In genomic region chr12:49397000-49397399, GRCh38 we compare ENCODE assay signal across 19 cellular contexts. TPM values are rescaled to one million over a fixed set of nuclear protein-coding genes. Genes with fewer than 3 reads are reported as not detected.
DNase-seq lines count a peak whose midpoint lies in the region; ATAC-seq and TF ChIP-seq lines count a peak whose summit lies in the region.
"Had no signal": no experiment of that assay in that cellular context is flagged by ENCODE, and none has a peak within 500 bp of the region (broad histone marks: within the 10 kb centered on the region; RNA-seq: fewer than 3 reads in every experiment).

No MANE protein-coding gene starts in this region.

- dilution Hi-C loops in IMR-90 (cut with HindIII; ENCODE audit: low sequenced_read_pairs, unreplicated experiment): no loop called here

- H4K91ac ChIP-seq in IMR-90 (ENCODE audit: insufficient read depth, low read depth, low read length): no peak overlapping the region

- H3K79me2 ChIP-seq in mesendoderm (ENCODE audit: control insufficient read depth, insufficient read depth, low read length) (peaks cover 12% of the 10 kb centered on the region), OCI-LY7 (ENCODE audit: insufficient read depth, low read depth, low read length) (peaks cover 5% of the 10 kb centered on the region; the same call in 1 of the 2 replicates)

- 0 out of 2 replicates have a peak overlapping the region, but pooled peaks have one; percentile 8 for H3K14ac ChIP-seq in IMR-90 (replicated peaks; ENCODE audit: low read depth, low read length)

- H3K36me3 ChIP-seq in IMR-90 (ENCODE audit: control insufficient read depth, insufficient read depth, low read length) (no peaks in the 10 kb centered on the region), mesendoderm (ENCODE audit: control insufficient read depth, insufficient read depth, low read length) (no peaks in the 10 kb centered on the region), esophagus muscularis mucosa (no peaks in the 10 kb centered on the region), OCI-LY7 (ENCODE audit: insufficient read depth, low read length) (no peaks in the 10 kb centered on the region)
- H3K36me3 ChIP-seq: BE2C had no signal

- POLR2A ChIA-PET in IMR-90 (lab: Charles Lee; ENCODE audit: unreplicated experiment) (no interaction called here), WTC11 (lab: Charles Lee) (interaction anchor here (0.6 to 1.3 kb wide), 5 partner anchors 9 to 40 kb away, joined by 3 to 4 read pairs (median 3); partner anchors contain the start of gene SPATS2), OCI-LY7 (lab: Charles Lee) (interaction anchor here (0.6 to 2.3 kb wide), 5 partner anchors 9 to 72 kb away, joined by 3 to 7 read pairs (median 3); no protein-coding TSS in a partner anchor)

- H3K79me1 ChIP-seq in IMR-90 (ENCODE audit: low read depth in 1 of 2, low read length in 2 of 2) (peaks cover 39 to 78% of the 10 kb centered on the region in 2 experiments), mesendoderm (ENCODE audit: low read length) (peaks cover 9% of the 10 kb centered on the region)

- H3K4me2 ChIP-seq in IMR-90 (ENCODE audit: low read depth, low read length): no peak overlapping the region
- no peak overlapping the region for H3K4me2 ChIP-seq in mesendoderm (ENCODE audit: low read length)
- no peak overlapping the region for H3K4me2 ChIP-seq in OCI-LY7 (ENCODE audit: low read length)
- H3K4me2 ChIP-seq: A549; BLaER1 treated with 17β-estradiol and CSF1 and Interleukin-3, amounts not matched to agents 10 nM and 100 nM had no signal

- ATAC-seq in IMR-90 (ENCODE audit: low read depth) (no peak), WTC11 (no peak)
- ATAC-seq: A549 had no signal

- H2AK5ac ChIP-seq in IMR-90 (ENCODE audit: low read depth, low read length): no peak overlapping the region
- no peak overlapping the region for H2AK5ac ChIP-seq in mesendoderm (ENCODE audit: low read length)

- no peak for TF ChIP-seq RAD21 in IMR-90 (IDR thresholded peaks at IDR 0.05; ENCODE audit: low read length)

- BruUV-seq in IMR-90 (replicated peaks; lab: Mats Ljungman, UMichigan): no TSS peak
- no TSS peak for BruUV-seq in OCI-LY7 (replicated peaks; lab: Mats Ljungman, UMichigan)

- H2BK120ac ChIP-seq in IMR-90 (ENCODE audit: low read depth, low read length): no peak overlapping the region
- H2BK120ac ChIP-seq in mesendoderm (ENCODE audit: low read depth, low read length): no peak overlapping the region

- H3K9me3 ChIP-seq in IMR-90 (ENCODE audit: control insufficient read depth, insufficient read depth, low read length): no peaks in the 10 kb centered on the region
- H3K9me3 ChIP-seq in esophagus muscularis mucosa: no peaks in the 10 kb centered on the region
- no peaks in the 10 kb centered on the region for H3K9me3 ChIP-seq in OCI-LY7 (ENCODE audit: low read length)
- H3K9me3 ChIP-seq: BE2C had no signal

- H3K27ac Mint-ChIP-seq in WTC11: peak overlapping the region; percentile 4; the same call in 1 of the 2 replicates
- H3K27ac Mint-ChIP-seq: CD14-positive monocyte; CD4-positive, alpha-beta T cell had no signal

- no peak for DNase-seq in IMR-90
- DNase-seq in WTC11 (ENCODE audit: low spot score): no peak
- DNase-seq in mesendoderm: peak; percentile 48
- no peak for DNase-seq in esophagus muscularis mucosa (ENCODE audit: extremely low spot score)
- DNase-seq in OCI-LY7 (ENCODE audit: low spot score): no peak
- DNase-seq in GF-D8 (lab: John Stamatoyannopoulos, UW): no peak
- DNase-seq: 8988T; ACHN; AML-193; BE2C; CD4-positive, alpha-beta T cell; CD8-positive, alpha-beta memory T cell; DMS 273 treated with DMSO at 0.1 percent for 48 hours; DMS79; GDM1; H7 had no signal

- H4K20me1 ChIP-seq in IMR-90 (ENCODE audit: insufficient read depth, low read length) (peaks cover 63% of the 10 kb centered on the region), OCI-LY7 (ENCODE audit: insufficient read depth, low read length) (no peaks in the 10 kb centered on the region; the same call in 1 of the 2 replicates)

- H3K4me3 Mint-ChIP-seq in WTC11: no peak overlapping the region
- H3K4me3 Mint-ChIP-seq: CD14-positive monocyte; CD4-positive, alpha-beta T cell; CD8-positive, alpha-beta memory T cell had no signal

- no peak overlapping the region for H3K4me3 ChIP-seq in IMR-90 (ENCODE audit: insufficient read depth, low read depth, low read length)
- H3K4me3 ChIP-seq in mesendoderm (ENCODE audit: low read length): no peak overlapping the region
- no peak overlapping the region for H3K4me3 ChIP-seq in esophagus muscularis mucosa
- no peak overlapping the region for H3K4me3 ChIP-seq in OCI-LY7 (ENCODE audit: low read depth, low read length, poor library complexity, severe bottlenecking)
- H3K4me3 ChIP-seq: A549; BLaER1 treated with 17β-estradiol and CSF1 and Interleukin-3, amounts not matched to agents 10 nM and 100 nM had no signal

- H3K4me1 Mint-ChIP-seq in WTC11: peaks cover 24% of the 10 kb centered on the region
- H3K4me1 Mint-ChIP-seq: CD14-positive monocyte; CD8-positive, alpha-beta memory T cell had no signal

- H4K5ac ChIP-seq in IMR-90 (ENCODE audit: low read depth, low read length) (no peak overlapping the region), mesendoderm (ENCODE audit: low read length) (no peak overlapping the region)

- no peaks in the 10 kb centered on the region for H3K9me3 Mint-ChIP-seq in WTC11
- H3K9me3 Mint-ChIP-seq: CD4-positive, alpha-beta T cell; CD8-positive, alpha-beta memory T cell had no signal

- no peak overlapping the region for H2BK20ac ChIP-seq in IMR-90 (ENCODE audit: low read depth, low read length)

- H4K8ac ChIP-seq in IMR-90 (ENCODE audit: low read depth in 2 of 2, low read length in 2 of 2) (no peak overlapping the region), mesendoderm (ENCODE audit: low read depth, low read length) (no peak overlapping the region)

- CTCF ChIA-PET in IMR-90 (lab: Yijun Ruan, JAX) (no interaction called here), WTC11 (lab: Charles Lee) (interaction anchor here (0.6 to 2.9 kb wide), 8 partner anchors 8 to 117 kb away, joined by 3 to 23 read pairs (median 5); partner anchors contain the start of gene SPATS2), OCI-LY7 (lab: Charles Lee; ENCODE audit: unreplicated experiment) (interaction anchor here (0.8 kb wide), 1 partner anchor 204 kb away, joined by 3 read pairs; no protein-coding TSS in a partner anchor)

- H3K23ac ChIP-seq in IMR-90 (ENCODE audit: low read depth, low read length) (no peak overlapping the region), mesendoderm (ENCODE audit: low read length) (no peak overlapping the region)

- in situ Hi-C loops in IMR-90 (cut with MboI; ENCODE audit: low sequenced_read_pairs): no loop called here

- TF ChIP-seq POLR2A in IMR-90 (IDR thresholded peaks at IDR 0.05; ENCODE audit: low read depth, low read length): no peak
- TF ChIP-seq POLR2A in esophagus muscularis mucosa (IDR thresholded peaks at IDR 0.05; ENCODE audit: low read depth): no peak

- TF ChIP-seq EP300 in esophagus muscularis mucosa (IDR thresholded peaks at IDR 0.05): no peak

- no peak overlapping the region for H3K56ac ChIP-seq in IMR-90 (ENCODE audit: extremely low read depth, insufficient read depth, low read length)
- H3K56ac ChIP-seq in mesendoderm (ENCODE audit: low read length): no peak overlapping the region

- H3K9ac ChIP-seq in IMR-90 (ENCODE audit: low read depth, low read length): no peak overlapping the region
- H3K9ac ChIP-seq in mesendoderm (ENCODE audit: low read length): no peak overlapping the region
- H3K9ac ChIP-seq: BLaER1 treated with 17β-estradiol and CSF1 and Interleukin-3, amounts not matched to agents 10 nM and 100 nM had no signal

- no peaks in the 10 kb centered on the region; the same call in 1 of the 2 replicates for H3K36me3 Mint-ChIP-seq in WTC11
- H3K36me3 Mint-ChIP-seq: CD8-positive, alpha-beta memory T cell had no signal

- no peak for TF ChIP-seq CTCF in IMR-90 (conservative IDR thresholded peaks at IDR 0.05; ENCODE audit: low read depth, low read length)
- no peak for TF ChIP-seq CTCF in WTC11 (IDR thresholded peaks at IDR 0.05)
- no peak for TF ChIP-seq CTCF in esophagus muscularis mucosa (IDR thresholded peaks at IDR 0.05)
- TF ChIP-seq CTCF in OCI-LY7 (conservative IDR thresholded peaks at IDR 0.05; ENCODE audit: low read length): no peak

- no peak overlapping the region for H2BK5ac ChIP-seq in IMR-90 (ENCODE audit: low read depth, low read length, poor library complexity, severe bottlenecking)
- H2BK5ac ChIP-seq in mesendoderm (ENCODE audit: low read length): no peak overlapping the region

- no peak overlapping the region for H2AK9ac ChIP-seq in IMR-90 (replicated peaks; ENCODE audit: low read depth, low read length, poor library complexity)

- H2AFZ ChIP-seq in IMR-90 (replicated peaks; ENCODE audit: low read length, poor library complexity): no peak overlapping the region
- no peak overlapping the region for H2AFZ ChIP-seq in OCI-LY7 (ENCODE audit: low read length)

- WGBS in IMR-90 (ENCODE audit: extremely low coverage in 2 of 2, insufficient read length in 1 of 2), 2 experiments: 83% methylated on average over 1 of the region's 1 CpG; no CpG with 5 or more reads in 1 of the 2 experiments
- no CpG with 5 or more reads among the region's 1 CpG for WGBS in mesendoderm (ENCODE audit: extremely low coverage, insufficient coverage, low lambda C conversion rate)
- 100% methylated on average over 1 of the region's 1 CpG for WGBS in esophagus muscularis mucosa

- H3K27me3 ChIP-seq in IMR-90 (ENCODE audit: control insufficient read depth, insufficient read depth, low read length) (no peaks in the 10 kb centered on the region), mesendoderm (ENCODE audit: insufficient read depth, low read length, poor library complexity) (no peaks in the 10 kb centered on the region), esophagus muscularis mucosa (no peaks in the 10 kb centered on the region)
- H3K27me3 ChIP-seq: BE2C; BLaER1 treated with 17β-estradiol and CSF1 and Interleukin-3, amounts not matched to agents 10 nM and 100 nM had no signal

- no peak overlapping the region for H2BK15ac ChIP-seq in IMR-90 (ENCODE audit: low read depth, low read length)
- no peak overlapping the region for H2BK15ac ChIP-seq in mesendoderm (replicated peaks; ENCODE audit: low read depth)

- H3K4me1 ChIP-seq in IMR-90 (ENCODE audit: control insufficient read depth, insufficient read depth, low read length) (peaks cover 3% of the 10 kb centered on the region; the same call in 1 of the 2 replicates), mesendoderm (ENCODE audit: control insufficient read depth, low read depth, low read length) (peaks cover 9% of the 10 kb centered on the region), esophagus muscularis mucosa (no peaks in the 10 kb centered on the region), OCI-LY7 (ENCODE audit: insufficient read depth, low read length, poor library complexity, severe bottlenecking) (no peaks in the 10 kb centered on the region)
- H3K4me1 ChIP-seq: BE2C had no signal

- no peak overlapping the region for H3K18ac ChIP-seq in IMR-90 (ENCODE audit: low read depth, low read length)
- H3K18ac ChIP-seq in mesendoderm (ENCODE audit: low read length): no peak overlapping the region

- intact Hi-C loops in IMR-90 (cut with micrococcal nuclease) (loop anchor here (10.0 kb wide), 1 partner anchor 88 kb away; no protein-coding TSS in a partner anchor), esophagus muscularis mucosa (cut with DNase I) (no loop called here), OCI-LY7 (cut with micrococcal nuclease; ENCODE audit: unreplicated experiment) (no loop called here)

- H3K9me2 ChIP-seq in OCI-LY7 (ENCODE audit: insufficient read depth, low read length): no peaks in the 10 kb centered on the region

- no peaks in the 10 kb centered on the region for H3K27me3 Mint-ChIP-seq in WTC11 (ENCODE audit: low read depth)
- H3K27me3 Mint-ChIP-seq: CD4-positive, alpha-beta T cell; CD8-positive, alpha-beta memory T cell had no signal

- no peak overlapping the region for H3K27ac ChIP-seq in IMR-90 (ENCODE audit: insufficient read depth, low read length)
- no peak overlapping the region for H3K27ac ChIP-seq in mesendoderm (ENCODE audit: low read depth, low read length)
- H3K27ac ChIP-seq in esophagus muscularis mucosa (replicated peaks in 1 of 4): no peak overlapping the region
- H3K27ac ChIP-seq in OCI-LY7 (ENCODE audit: low read depth, low read length, poor library complexity, severe bottlenecking): no peak overlapping the region
- H3K27ac ChIP-seq: A549; BLaER1 treated with 17β-estradiol and CSF1 and Interleukin-3, amounts not matched to agents 10 nM and 100 nM had no signal

- H3K4ac ChIP-seq in IMR-90 (ENCODE audit: low read depth, low read length): no peak overlapping the region
- no peak overlapping the region for H3K4ac ChIP-seq in mesendoderm (ENCODE audit: low read depth, low read length)

- H3K9me1 ChIP-seq in IMR-90 (ENCODE audit: insufficient read depth, low read length): peaks cover 4% of the 10 kb centered on the region

RNA-seq across cellular contexts. Expression of gene SPATS2, which starts 29.7 kb away (rescaled TPM):
- total RNA-seq in IMR-90 (2012; rRNA removed): 44.7 and 63.3 TPM in 2 replicates
- polyA plus RNA-seq in IMR-90 (2012; rRNA removed): 45.0 and 50.6 TPM in 2 replicates
- 16.7 and 46.0 TPM in 2 replicates for polyA plus RNA-seq in IMR-90 (2012; cell fraction: cytosol; rRNA removed)
- 23.4 and 62.3 TPM in 2 replicates for polyA plus RNA-seq in IMR-90 (2012; cell fraction: nucleus; rRNA removed; ENCODE audit: low replicate concordance)
- 25.9 to 26.9 TPM (median 26.5 TPM) in 3 replicates for total RNA-seq in WTC11 (2021)
- 36.3 TPM for polyA plus RNA-seq in mesendoderm (2013, experiment 1 of 2)
- polyA plus RNA-seq in mesendoderm (2013, experiment 2 of 2): 36.3 TPM
- total RNA-seq in esophagus muscularis mucosa: 10 to 100 TPM in 3 of 4 donors, 1 to 10 TPM in 1; 9.5 to 16.6 (median 11.5) TPM
- total RNA-seq in OCI-LY7 (2014; rRNA removed; shearing (Covaris generic)): 19.1 and 22.7 TPM in 2 replicates
- 36.4 and 37.5 TPM in 2 replicates for total RNA-seq in OCI-LY7 (2022)

RNA-seq across cellular contexts. Expression of gene DNAJC22, which starts 50.3 kb away (rescaled TPM):
- total RNA-seq in IMR-90 (2012; rRNA removed): 6.7 and 8.1 TPM in 2 replicates
- polyA plus RNA-seq in IMR-90 (2012; rRNA removed): 8.1 and 8.2 TPM in 2 replicates
- polyA plus RNA-seq in IMR-90 (2012; cell fraction: cytosol; rRNA removed): 4.2 and 6.7 TPM in 2 replicates
- 10.5 and 11.0 TPM in 2 replicates for polyA plus RNA-seq in IMR-90 (2012; cell fraction: nucleus; rRNA removed; ENCODE audit: low replicate concordance)
- 0.14 to 0.24 TPM (median 0.23 TPM) in 3 replicates for total RNA-seq in WTC11 (2021)
- 0.41 TPM for polyA plus RNA-seq in mesendoderm (2013, experiment 1 of 2)
- polyA plus RNA-seq in mesendoderm (2013, experiment 2 of 2): 0.32 TPM
- total RNA-seq in esophagus muscularis mucosa: under 1 TPM in 3 of 4 donors, not detected in 1; 0.17 to 0.34 (median 0.26) TPM
- total RNA-seq in OCI-LY7 (2014; rRNA removed; shearing (Covaris generic)): 0.16 TPM in 1 of 2 replicates, not detected in the other
- total RNA-seq in OCI-LY7 (2022): 0.76 and 1.1 TPM in 2 replicates
- total RNA-seq: CD4-positive, alpha-beta T cell; CD8-positive, alpha-beta memory T cell had no signal
- polyA plus RNA-seq: CD14-positive monocyte; CD8-positive, alpha-beta memory T cell had no signal
